ENCODE assay signal across 1 cellular context in genomic region chr1:64962447-64962846, GRCh38.
TF ChIP-seq lines count a peak whose summit lies in the region.

No MANE protein-coding gene starts in this region.

TF ChIP-seq in GM23338, 12 proteins besides CTCF, POLR2A, EP300 and RAD21 (continued from another document):
- TF ChIP-seq, protein P1, sequence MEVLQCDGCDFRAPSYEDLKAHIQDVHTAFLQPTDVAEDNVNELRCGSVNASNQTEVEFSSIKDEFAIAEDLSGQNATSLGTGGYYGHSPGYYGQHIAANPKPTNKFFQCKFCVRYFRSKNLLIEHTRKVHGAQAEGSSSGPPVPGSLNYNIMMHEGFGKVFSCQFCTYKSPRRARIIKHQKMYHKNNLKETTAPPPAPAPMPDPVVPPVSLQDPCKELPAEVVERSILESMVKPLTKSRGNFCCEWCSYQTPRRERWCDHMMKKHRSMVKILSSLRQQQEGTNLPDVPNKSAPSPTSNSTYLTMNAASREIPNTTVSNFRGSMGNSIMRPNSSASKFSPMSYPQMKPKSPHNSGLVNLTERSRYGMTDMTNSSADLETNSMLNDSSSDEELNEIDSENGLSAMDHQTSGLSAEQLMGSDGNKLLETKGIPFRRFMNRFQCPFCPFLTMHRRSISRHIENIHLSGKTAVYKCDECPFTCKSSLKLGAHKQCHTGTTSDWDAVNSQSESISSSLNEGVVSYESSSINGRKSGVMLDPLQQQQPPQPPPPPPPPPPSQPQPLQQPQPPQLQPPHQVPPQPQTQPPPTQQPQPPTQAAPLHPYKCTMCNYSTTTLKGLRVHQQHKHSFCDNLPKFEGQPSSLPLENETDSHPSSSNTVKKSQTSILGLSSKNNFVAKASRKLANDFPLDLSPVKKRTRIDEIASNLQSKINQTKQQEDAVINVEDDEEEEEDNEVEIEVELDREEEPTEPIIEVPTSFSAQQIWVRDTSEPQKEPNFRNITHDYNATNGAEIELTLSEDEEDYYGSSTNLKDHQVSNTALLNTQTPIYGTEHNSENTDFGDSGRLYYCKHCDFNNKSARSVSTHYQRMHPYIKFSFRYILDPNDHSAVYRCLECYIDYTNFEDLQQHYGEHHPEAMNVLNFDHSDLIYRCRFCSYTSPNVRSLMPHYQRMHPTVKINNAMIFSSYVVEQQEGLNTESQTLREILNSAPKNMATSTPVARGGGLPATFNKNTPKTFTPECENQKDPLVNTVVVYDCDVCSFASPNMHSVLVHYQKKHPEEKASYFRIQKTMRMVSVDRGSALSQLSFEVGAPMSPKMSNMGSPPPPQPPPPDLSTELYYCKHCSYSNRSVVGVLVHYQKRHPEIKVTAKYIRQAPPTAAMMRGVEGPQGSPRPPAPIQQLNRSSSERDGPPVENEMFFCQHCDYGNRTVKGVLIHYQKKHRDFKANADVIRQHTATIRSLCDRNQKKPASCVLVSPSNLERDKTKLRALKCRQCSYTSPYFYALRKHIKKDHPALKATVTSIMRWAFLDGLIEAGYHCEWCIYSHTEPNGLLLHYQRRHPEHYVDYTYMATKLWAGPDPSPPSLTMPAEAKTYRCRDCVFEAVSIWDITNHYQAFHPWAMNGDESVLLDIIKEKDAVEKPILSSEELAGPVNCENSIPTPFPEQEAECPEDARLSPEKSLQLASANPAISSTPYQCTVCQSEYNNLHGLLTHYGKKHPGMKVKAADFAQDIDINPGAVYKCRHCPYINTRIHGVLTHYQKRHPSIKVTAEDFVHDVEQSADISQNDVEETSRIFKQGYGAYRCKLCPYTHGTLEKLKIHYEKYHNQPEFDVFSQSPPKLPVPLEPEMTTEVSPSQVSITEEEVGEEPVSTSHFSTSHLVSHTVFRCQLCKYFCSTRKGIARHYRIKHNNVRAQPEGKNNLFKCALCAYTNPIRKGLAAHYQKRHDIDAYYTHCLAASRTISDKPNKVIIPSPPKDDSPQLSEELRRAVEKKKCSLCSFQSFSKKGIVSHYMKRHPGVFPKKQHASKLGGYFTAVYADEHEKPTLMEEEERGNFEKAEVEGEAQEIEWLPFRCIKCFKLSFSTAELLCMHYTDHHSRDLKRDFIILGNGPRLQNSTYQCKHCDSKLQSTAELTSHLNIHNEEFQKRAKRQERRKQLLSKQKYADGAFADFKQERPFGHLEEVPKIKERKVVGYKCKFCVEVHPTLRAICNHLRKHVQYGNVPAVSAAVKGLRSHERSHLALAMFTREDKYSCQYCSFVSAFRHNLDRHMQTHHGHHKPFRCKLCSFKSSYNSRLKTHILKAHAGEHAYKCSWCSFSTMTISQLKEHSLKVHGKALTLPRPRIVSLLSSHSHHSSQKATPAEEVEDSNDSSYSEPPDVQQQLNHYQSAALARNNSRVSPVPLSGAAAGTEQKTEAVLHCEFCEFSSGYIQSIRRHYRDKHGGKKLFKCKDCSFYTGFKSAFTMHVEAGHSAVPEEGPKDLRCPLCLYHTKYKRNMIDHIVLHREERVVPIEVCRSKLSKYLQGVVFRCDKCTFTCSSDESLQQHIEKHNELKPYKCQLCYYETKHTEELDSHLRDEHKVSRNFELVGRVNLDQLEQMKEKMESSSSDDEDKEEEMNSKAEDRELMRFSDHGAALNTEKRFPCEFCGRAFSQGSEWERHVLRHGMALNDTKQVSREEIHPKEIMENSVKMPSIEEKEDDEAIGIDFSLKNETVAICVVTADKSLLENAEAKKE (CRISPR knock-in tag; IDR thresholded peaks at IDR 0.05): no peak
- TF ChIP-seq NANOG (IDR thresholded peaks at IDR 0.05; ENCODE audit: borderline replicate concordance) (no peak), ZNF331 (CRISPR knock-in tag; IDR thresholded peaks at IDR 0.05; ENCODE audit: low read depth) (no peak), EZH2phosphoT487 (IDR thresholded peaks at IDR 0.05; ENCODE audit: unreplicated experiment) (no peak), POLR2AphosphoS5 (IDR thresholded peaks at IDR 0.05; ENCODE audit: low read depth) (no peak), STAT1 (IDR thresholded peaks at IDR 0.05; ENCODE audit: unreplicated experiment) (no peak), JUNB (IDR thresholded peaks at IDR 0.05; ENCODE audit: unreplicated experiment) (no peak)
- TF ChIP-seq, protein P2, sequence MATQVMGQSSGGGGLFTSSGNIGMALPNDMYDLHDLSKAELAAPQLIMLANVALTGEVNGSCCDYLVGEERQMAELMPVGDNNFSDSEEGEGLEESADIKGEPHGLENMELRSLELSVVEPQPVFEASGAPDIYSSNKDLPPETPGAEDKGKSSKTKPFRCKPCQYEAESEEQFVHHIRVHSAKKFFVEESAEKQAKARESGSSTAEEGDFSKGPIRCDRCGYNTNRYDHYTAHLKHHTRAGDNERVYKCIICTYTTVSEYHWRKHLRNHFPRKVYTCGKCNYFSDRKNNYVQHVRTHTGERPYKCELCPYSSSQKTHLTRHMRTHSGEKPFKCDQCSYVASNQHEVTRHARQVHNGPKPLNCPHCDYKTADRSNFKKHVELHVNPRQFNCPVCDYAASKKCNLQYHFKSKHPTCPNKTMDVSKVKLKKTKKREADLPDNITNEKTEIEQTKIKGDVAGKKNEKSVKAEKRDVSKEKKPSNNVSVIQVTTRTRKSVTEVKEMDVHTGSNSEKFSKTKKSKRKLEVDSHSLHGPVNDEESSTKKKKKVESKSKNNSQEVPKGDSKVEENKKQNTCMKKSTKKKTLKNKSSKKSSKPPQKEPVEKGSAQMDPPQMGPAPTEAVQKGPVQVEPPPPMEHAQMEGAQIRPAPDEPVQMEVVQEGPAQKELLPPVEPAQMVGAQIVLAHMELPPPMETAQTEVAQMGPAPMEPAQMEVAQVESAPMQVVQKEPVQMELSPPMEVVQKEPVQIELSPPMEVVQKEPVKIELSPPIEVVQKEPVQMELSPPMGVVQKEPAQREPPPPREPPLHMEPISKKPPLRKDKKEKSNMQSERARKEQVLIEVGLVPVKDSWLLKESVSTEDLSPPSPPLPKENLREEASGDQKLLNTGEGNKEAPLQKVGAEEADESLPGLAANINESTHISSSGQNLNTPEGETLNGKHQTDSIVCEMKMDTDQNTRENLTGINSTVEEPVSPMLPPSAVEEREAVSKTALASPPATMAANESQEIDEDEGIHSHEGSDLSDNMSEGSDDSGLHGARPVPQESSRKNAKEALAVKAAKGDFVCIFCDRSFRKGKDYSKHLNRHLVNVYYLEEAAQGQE (IDR thresholded peaks at IDR 0.05; ENCODE audit: unreplicated experiment): no peak
